Comparison of ENCODE assay signal across 9 cellular contexts in the genomic region with DNA sequence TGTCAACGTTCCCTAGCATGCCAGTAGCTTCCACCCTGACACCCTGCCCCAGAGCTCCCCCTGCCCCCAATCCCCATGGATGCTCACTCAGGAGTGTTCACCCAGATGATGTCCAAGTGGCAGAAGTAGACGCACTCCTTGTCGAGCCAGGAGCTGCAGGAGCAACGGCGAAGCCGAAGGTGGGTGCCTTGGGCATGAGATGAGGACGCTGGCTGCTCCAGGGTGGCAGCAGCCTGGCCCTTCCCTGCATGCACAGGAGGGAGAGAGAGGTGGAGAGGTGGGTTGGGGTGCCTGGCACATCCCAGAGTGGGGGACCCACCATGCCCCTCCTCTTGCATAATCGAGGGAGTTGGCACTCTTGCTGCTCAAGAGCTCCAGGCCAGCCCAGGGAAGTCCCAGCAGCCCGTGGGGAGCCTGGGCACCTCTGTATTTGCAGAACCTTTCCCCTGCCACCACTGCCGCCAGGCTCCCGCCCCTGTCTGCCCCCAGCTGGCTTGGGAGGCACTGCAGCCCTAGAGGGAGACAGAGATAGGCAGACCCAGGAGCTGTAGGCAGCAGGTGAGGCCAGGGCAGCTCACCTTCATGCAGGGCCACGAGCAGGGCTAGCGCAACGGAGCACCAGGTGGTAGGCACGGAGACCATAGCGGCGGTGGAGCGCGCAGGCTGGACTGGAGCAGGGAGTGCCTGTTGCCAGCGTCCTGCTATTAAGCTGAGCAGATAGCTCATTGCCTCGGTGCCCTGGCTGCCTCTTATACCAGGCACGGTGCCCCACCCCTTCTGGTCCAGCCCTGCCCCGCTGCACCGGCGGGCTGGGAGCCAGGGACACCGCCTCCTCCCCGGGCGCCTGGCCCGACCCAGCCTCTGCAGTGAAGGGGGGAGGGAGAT. TPM values are rescaled to one million over a fixed set of nuclear protein-coding genes. Genes with fewer than 3 reads are reported as not detected.
DNase-seq lines count a peak whose midpoint lies in the region; ATAC-seq and TF ChIP-seq lines count a peak whose summit lies in the region.
"Had no signal": no experiment of that assay in that cellular context is flagged by ENCODE, and none has a peak within 500 bp of the region (broad histone marks: within the 10 kb centered on the region; RNA-seq: fewer than 3 reads in every experiment).

A gene (minus strand): TSS at position 724 of the 885 bp plus-strand sequence. CDS start 82 bp downstream, at position 642.

- peaks cover 15% of the 10 kb centered on the region for H3K4me1 Mint-ChIP-seq in activated CD4-positive, alpha-beta T cell treated with anti-CD3 and anti-CD28 coated beads, Interleukin-2, amount 10 ng/mL, durations not matched to agents 24 days and 14 days

- no peaks in the 10 kb centered on the region for H3K36me3 ChIP-seq in sigmoid colon

- peak within 1 kb of the TSS in 3 of 4 donors; percentile 60 to 81 (median 74) for H3K27ac ChIP-seq in sigmoid colon

- intact Hi-C loops in sigmoid colon (cut with DNase I), result no loop called here
- intact Hi-C loops in activated CD4-positive, alpha-beta T cell treated with anti-CD3 and anti-CD28 coated beads, Interleukin-2, amount 10 ng/mL, durations not matched to agents 24 days and 14 days (cut with micrococcal nuclease), result no loop called here

- no peak within 1 kb of the TSS for H3K4me3 Mint-ChIP-seq in activated CD4-positive, alpha-beta T cell treated with anti-CD3 and anti-CD28 coated beads, Interleukin-2, amount 10 ng/mL, durations not matched to agents 24 days and 14 days

- DNase-seq in H4 (ENCODE audit: low spot score) (peak; percentile 50), NCI-H345 treated with DMSO at 0.1 percent for 48 hours (lab: John Stamatoyannopoulos, UW; ENCODE audit: unreplicated experiment) (peak; percentile 85), fibroblast of pulmonary artery (ENCODE audit: low read depth) (no peak), sigmoid colon (peak; percentile 84), T-helper 1 cell (no peak)
- DNase-seq in activated CD4-positive, alpha-beta T cell treated with anti-CD3 and anti-CD28 coated beads, Interleukin-2, amount 10 ng/mL, durations not matched to agents 24 days and 14 days, result no peak

- peaks cover 12% of the 10 kb centered on the region for H3K27me3 Mint-ChIP-seq in activated CD4-positive, alpha-beta T cell treated with anti-CD3 and anti-CD28 coated beads, Interleukin-2, amount 10 ng/mL, durations not matched to agents 24 days and 14 days

- TF ChIP-seq POLR2A in sigmoid colon (IDR thresholded peaks at IDR 0.05), result peak in 1 of 2 donors; percentile 65

- no peak within 1 kb of the TSS for H3K4me3 ChIP-seq in fibroblast of pulmonary artery (replicated peaks; ENCODE audit: low read depth, low read length)
- H3K4me3 ChIP-seq in sigmoid colon, result no peak within 1 kb of the TSS

- H3K27ac Mint-ChIP-seq in activated CD4-positive, alpha-beta T cell treated with anti-CD3 and anti-CD28 coated beads, Interleukin-2, amount 10 ng/mL, durations not matched to agents 24 days and 14 days, result no peak within 1 kb of the TSS

- H3K9me3 Mint-ChIP-seq in activated CD4-positive, alpha-beta T cell treated with anti-CD3 and anti-CD28 coated beads, Interleukin-2, amount 10 ng/mL, durations not matched to agents 24 days and 14 days, result no peaks in the 10 kb centered on the region

- no peaks in the 10 kb centered on the region for H3K27me3 ChIP-seq in sigmoid colon

- 17 to 60% methylated on average over 29 of the region's 29 CpGs for WGBS in sigmoid colon, 2 donors

- TF ChIP-seq CTCF in fibroblast of pulmonary artery (IDR thresholded peaks at IDR 0.05; ENCODE audit: low read length, missing control alignments), result peak; percentile 20
- TF ChIP-seq CTCF in sigmoid colon (IDR thresholded peaks at IDR 0.05), result peak in 2 of 4 experiments; percentile 30 to 40

- H3K9me3 ChIP-seq in sigmoid colon, result no peaks in the 10 kb centered on the region

- H3K36me3 Mint-ChIP-seq in activated CD4-positive, alpha-beta T cell treated with anti-CD3 and anti-CD28 coated beads, Interleukin-2, amount 10 ng/mL, durations not matched to agents 24 days and 14 days (ENCODE audit: low read depth), result no peaks in the 10 kb centered on the region

- ATAC-seq in HG03571 (IDR thresholded peaks at IDR 0.05; ENCODE audit: unreplicated experiment) (no peak), GM18511 (IDR thresholded peaks at IDR 0.05; ENCODE audit: unreplicated experiment) (no peak)

- peaks cover 0 to 81% (median 73%) of the 10 kb centered on the region in 4 donors for H3K4me1 ChIP-seq in sigmoid colon

- TF ChIP-seq EP300 in sigmoid colon (IDR thresholded peaks at IDR 0.05), result no peak

RNA-seq across cellular contexts. Expression of the gene that starts here (rescaled TPM):
- total RNA-seq in H4 (2014; rRNA removed; shearing (Covaris generic)), result 0.50 TPM in 1 of 2 replicates, not detected in the other
- 1 to 10 TPM in 1 of 4 donors, not detected in 3; 2.2 TPM for total RNA-seq in sigmoid colon
- polyA plus RNA-seq in sigmoid colon, result 1 to 10 TPM in 1 of 3 donors, under 1 TPM in 2; 0.57 to 4.8 (median 0.92) TPM
- total RNA-seq in activated CD4-positive, alpha-beta T cell treated with anti-CD3 and anti-CD28 coated beads, Interleukin-2, amount 10 ng/mL, durations not matched to agents 24 days and 14 days, result not detected in 2 replicates
- total RNA-seq: fibroblast of lung had no signal
- polyA plus RNA-seq: fibroblast of lung had no signal

Comparison
In these comparisons a context has a peak if more than half of its experiments do, and no peak if none do; other contexts are left out.
1. Peak in DNase-seq in H4; RNA of the gene not detected or under 1 TPM.
2. DNase-seq: peak in NCI-H345 treated with DMSO at 0.1 percent for 48 hours (single experiment) and sigmoid colon (single experiment); none in fibroblast of pulmonary artery (single experiment), activated CD4-positive, alpha-beta T cell treated with anti-CD3 and anti-CD28 coated beads, Interleukin-2, amount 10 ng/mL, durations not matched to agents 24 days and 14 days (single experiment) and T-helper 1 cell (0 of 5).